ENCODE assay signal across 1 cellular context in genomic region chr10:122852261-122852660, GRCh38.
TF ChIP-seq lines count a peak whose summit lies in the region.

No MANE protein-coding gene starts in this region.

TF ChIP-seq in IMR-90, 13 proteins besides CTCF, POLR2A, EP300 and RAD21:
- no peak for TF ChIP-seq CHD1 (IDR thresholded peaks at IDR 0.05; ENCODE audit: low read depth, low read length)
- TF ChIP-seq CEBPB (IDR thresholded peaks at IDR 0.05; ENCODE audit: low read depth, low read length), result no peak
- no peak for TF ChIP-seq MAZ (IDR thresholded peaks at IDR 0.05; ENCODE audit: borderline replicate concordance, low read depth, low read length)
